11 cellular contexts compared by ENCODE assay signal in genomic region chr5:92496545-92496944, GRCh38.
"Had no signal": no experiment of that assay in that cellular context is flagged by ENCODE, and none has a peak within 500 bp of the region (broad histone marks: within the 10 kb centered on the region; RNA-seq: fewer than 3 reads in every experiment).

No MANE protein-coding gene starts in this region.

- H2AFZ ChIP-seq: GM23248, GM23338 had no signal

- H3K4me3 ChIP-seq: GM23248, GM23338, HAP-1 had no signal

- ATAC-seq: GM23338, HCT116 had no signal

- H3K9me3 ChIP-seq: HAP-1 had no signal

- H3K36me3 ChIP-seq: HAP-1 had no signal

- DNase-seq: GM23248, GOT3, H7, H9, HCEC 1CT, HFFc6 had no signal

- H3K4me1 ChIP-seq: HAP-1 had no signal

- FAIRE-seq: H1, H54 had no signal

- H3K27ac ChIP-seq: GM23248 had no signal

- H3K9ac ChIP-seq: GM23248 had no signal

- H3K4me2 ChIP-seq: GM23338 had no signal
